ENCODE assay signal across 10 cellular contexts in the genomic region with DNA sequence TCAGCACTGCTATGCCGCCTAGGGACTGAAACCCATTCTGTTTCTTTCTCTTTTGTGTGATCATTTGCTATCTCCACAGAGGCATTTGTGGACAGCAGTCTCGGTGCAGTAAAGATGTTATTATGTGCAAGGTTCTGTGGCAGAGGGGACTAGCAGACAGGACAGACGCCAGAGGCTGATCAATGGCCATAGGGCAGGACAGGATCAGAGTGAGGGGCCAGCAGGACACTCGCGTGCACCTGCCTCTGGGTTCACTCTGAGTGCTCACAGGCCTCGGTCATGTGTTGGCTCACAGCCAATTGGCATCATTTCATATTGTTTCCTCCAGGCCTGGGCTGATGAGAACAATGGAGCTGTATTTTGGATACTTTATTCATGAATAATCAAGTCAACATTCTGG.
DNase-seq lines count a peak whose midpoint lies in the region; ATAC-seq and TF ChIP-seq lines count a peak whose summit lies in the region.
"Had no signal": no experiment of that assay in that cellular context is flagged by ENCODE, and none has a peak within 500 bp of the region (broad histone marks: within the 10 kb centered on the region; RNA-seq: fewer than 3 reads in every experiment).

No MANE protein-coding gene starts in this region.

- H3K27me3 Mint-ChIP-seq in glutamatergic neuron (ENCODE audit: unreplicated experiment): no peaks in the 10 kb centered on the region
- H3K27me3 Mint-ChIP-seq: activated CD8-positive, alpha-beta memory T cell treated with anti-CD3 and anti-CD28 coated beads, Interleukin-2, amount 10 ng/mL, durations not matched to agents 7 days and 5 days had no signal

- H3K4me1 ChIP-seq in left ventricle myocardium inferior: peaks cover 7% of the 10 kb centered on the region
- H3K4me1 ChIP-seq in thyroid gland: peaks cover 7 to 11% of the 10 kb centered on the region in 2 donors
- H3K4me1 ChIP-seq in lower lobe of right lung: peaks cover 8% of the 10 kb centered on the region

- intact Hi-C loops in Right ventricle myocardium superior (cut with DNase I): no loop called here
- intact Hi-C loops in left ventricle myocardium inferior (cut with micrococcal nuclease): no loop called here
- intact Hi-C loops in thyroid gland (cut with DNase I): no loop called here
- intact Hi-C loops in lower lobe of right lung (cut with DNase I): no loop called here

- H3K27me3 ChIP-seq in left ventricle myocardium inferior (ENCODE audit: low read depth) (no peaks in the 10 kb centered on the region), thyroid gland (no peaks in the 10 kb centered on the region), lower lobe of right lung (ENCODE audit: low read depth) (no peaks in the 10 kb centered on the region)
- H3K27me3 ChIP-seq: tibial nerve had no signal

- no peaks in the 10 kb centered on the region for H3K36me3 ChIP-seq in left ventricle myocardium inferior
- H3K36me3 ChIP-seq in thyroid gland: no peaks in the 10 kb centered on the region
- no peaks in the 10 kb centered on the region for H3K36me3 ChIP-seq in lower lobe of right lung
- H3K36me3 ChIP-seq: tibial nerve had no signal

- WGBS in thyroid gland, 2 donors: 23% methylated on average over 6 of the region's 6 CpGs

- DNase-seq in Right ventricle myocardium superior (no peak), left ventricle myocardium inferior (no peak), SHP77 treated with DMSO at 0.1 percent for 48 hours (lab: John Stamatoyannopoulos, UW) (peak; percentile 82), glutamatergic neuron (peak; percentile 33), thyroid gland (peak; percentile 60 to 63), lower lobe of right lung (no peak), cerebellar cortex (ENCODE audit: low spot score) (no peak)
- DNase-seq: activated CD8-positive, alpha-beta memory T cell treated with anti-CD3 and anti-CD28 coated beads, Interleukin-2, amount 10 ng/mL, durations not matched to agents 7 days and 5 days had no signal

- no peak for TF ChIP-seq POLR2A in thyroid gland (IDR thresholded peaks at IDR 0.05)

- H3K27ac ChIP-seq in left ventricle myocardium inferior (replicated peaks) (no peak overlapping the region), thyroid gland (no peak overlapping the region), lower lobe of right lung (no peak overlapping the region)
- H3K27ac ChIP-seq: tibial nerve had no signal

- no peaks in the 10 kb centered on the region for H3K36me3 Mint-ChIP-seq in glutamatergic neuron (ENCODE audit: unreplicated experiment)
- H3K36me3 Mint-ChIP-seq: activated CD8-positive, alpha-beta memory T cell treated with anti-CD3 and anti-CD28 coated beads, Interleukin-2, amount 10 ng/mL, durations not matched to agents 7 days and 5 days had no signal

- ATAC-seq in Right ventricle myocardium superior (ENCODE audit: poor library complexity) (peak; percentile 34), lower lobe of right lung (no peak), GM18511 (IDR thresholded peaks at IDR 0.05; ENCODE audit: unreplicated experiment) (no peak)
- ATAC-seq: activated CD8-positive, alpha-beta memory T cell treated with anti-CD3 and anti-CD28 coated beads, Interleukin-2, amount 10 ng/mL, durations not matched to agents 7 days and 5 days had no signal

- H3K4me3 ChIP-seq in left ventricle myocardium inferior (no peak overlapping the region), thyroid gland (replicated peaks in 1 of 3) (no peak overlapping the region), lower lobe of right lung (no peak overlapping the region)
- H3K4me3 ChIP-seq: tibial nerve had no signal

- no peaks in the 10 kb centered on the region for H3K9me3 ChIP-seq in left ventricle myocardium inferior (replicated peaks)
- no peaks in the 10 kb centered on the region for H3K9me3 ChIP-seq in thyroid gland
- H3K9me3 ChIP-seq in lower lobe of right lung: no peaks in the 10 kb centered on the region
- H3K9me3 ChIP-seq: tibial nerve had no signal

- no peaks in the 10 kb centered on the region for H3K4me1 Mint-ChIP-seq in glutamatergic neuron (ENCODE audit: low read depth, unreplicated experiment)
- H3K4me1 Mint-ChIP-seq: activated CD8-positive, alpha-beta memory T cell treated with anti-CD3 and anti-CD28 coated beads, Interleukin-2, amount 10 ng/mL, durations not matched to agents 7 days and 5 days had no signal

- peak overlapping the region; percentile 13 for H3K27ac Mint-ChIP-seq in glutamatergic neuron (ENCODE audit: unreplicated experiment)
- H3K27ac Mint-ChIP-seq: activated CD8-positive, alpha-beta memory T cell treated with anti-CD3 and anti-CD28 coated beads, Interleukin-2, amount 10 ng/mL, durations not matched to agents 7 days and 5 days had no signal

- H3K4me3 Mint-ChIP-seq in glutamatergic neuron (ENCODE audit: unreplicated experiment): no peak overlapping the region
- H3K4me3 Mint-ChIP-seq: activated CD8-positive, alpha-beta memory T cell treated with anti-CD3 and anti-CD28 coated beads, Interleukin-2, amount 10 ng/mL, durations not matched to agents 7 days and 5 days had no signal

- H3K9me3 Mint-ChIP-seq in glutamatergic neuron (ENCODE audit: unreplicated experiment): no peaks in the 10 kb centered on the region

- TF ChIP-seq CTCF in left ventricle myocardium inferior (IDR thresholded peaks at IDR 0.05; ENCODE audit: borderline replicate concordance): no peak
- no peak for TF ChIP-seq CTCF in glutamatergic neuron (IDR thresholded peaks at IDR 0.05; ENCODE audit: partially characterized antibody, unreplicated experiment)
- no peak for TF ChIP-seq CTCF in thyroid gland (IDR thresholded peaks at IDR 0.05)
- TF ChIP-seq CTCF in lower lobe of right lung (IDR thresholded peaks at IDR 0.05): no peak

Comparison
In these comparisons a context has a peak if more than half of its experiments do, and no peak if none do; other contexts are left out.
1. DNase-seq: peak in SHP77 treated with DMSO at 0.1 percent for 48 hours (single experiment), glutamatergic neuron (single experiment) and thyroid gland (2 of 2); none in Right ventricle myocardium superior (single experiment), left ventricle myocardium inferior (single experiment), lower lobe of right lung (single experiment) and cerebellar cortex (single experiment).